1 cellular context compared by ENCODE assay signal in genomic region chr4:992297-993110, GRCh38.
TF ChIP-seq lines count a peak whose summit lies in the region.

No MANE protein-coding gene starts in this region.

TF ChIP-seq in K562, 482 proteins besides CTCF, POLR2A, EP300 and RAD21 (continued from another document and continues in another):
- TF ChIP-seq, protein P1, sequence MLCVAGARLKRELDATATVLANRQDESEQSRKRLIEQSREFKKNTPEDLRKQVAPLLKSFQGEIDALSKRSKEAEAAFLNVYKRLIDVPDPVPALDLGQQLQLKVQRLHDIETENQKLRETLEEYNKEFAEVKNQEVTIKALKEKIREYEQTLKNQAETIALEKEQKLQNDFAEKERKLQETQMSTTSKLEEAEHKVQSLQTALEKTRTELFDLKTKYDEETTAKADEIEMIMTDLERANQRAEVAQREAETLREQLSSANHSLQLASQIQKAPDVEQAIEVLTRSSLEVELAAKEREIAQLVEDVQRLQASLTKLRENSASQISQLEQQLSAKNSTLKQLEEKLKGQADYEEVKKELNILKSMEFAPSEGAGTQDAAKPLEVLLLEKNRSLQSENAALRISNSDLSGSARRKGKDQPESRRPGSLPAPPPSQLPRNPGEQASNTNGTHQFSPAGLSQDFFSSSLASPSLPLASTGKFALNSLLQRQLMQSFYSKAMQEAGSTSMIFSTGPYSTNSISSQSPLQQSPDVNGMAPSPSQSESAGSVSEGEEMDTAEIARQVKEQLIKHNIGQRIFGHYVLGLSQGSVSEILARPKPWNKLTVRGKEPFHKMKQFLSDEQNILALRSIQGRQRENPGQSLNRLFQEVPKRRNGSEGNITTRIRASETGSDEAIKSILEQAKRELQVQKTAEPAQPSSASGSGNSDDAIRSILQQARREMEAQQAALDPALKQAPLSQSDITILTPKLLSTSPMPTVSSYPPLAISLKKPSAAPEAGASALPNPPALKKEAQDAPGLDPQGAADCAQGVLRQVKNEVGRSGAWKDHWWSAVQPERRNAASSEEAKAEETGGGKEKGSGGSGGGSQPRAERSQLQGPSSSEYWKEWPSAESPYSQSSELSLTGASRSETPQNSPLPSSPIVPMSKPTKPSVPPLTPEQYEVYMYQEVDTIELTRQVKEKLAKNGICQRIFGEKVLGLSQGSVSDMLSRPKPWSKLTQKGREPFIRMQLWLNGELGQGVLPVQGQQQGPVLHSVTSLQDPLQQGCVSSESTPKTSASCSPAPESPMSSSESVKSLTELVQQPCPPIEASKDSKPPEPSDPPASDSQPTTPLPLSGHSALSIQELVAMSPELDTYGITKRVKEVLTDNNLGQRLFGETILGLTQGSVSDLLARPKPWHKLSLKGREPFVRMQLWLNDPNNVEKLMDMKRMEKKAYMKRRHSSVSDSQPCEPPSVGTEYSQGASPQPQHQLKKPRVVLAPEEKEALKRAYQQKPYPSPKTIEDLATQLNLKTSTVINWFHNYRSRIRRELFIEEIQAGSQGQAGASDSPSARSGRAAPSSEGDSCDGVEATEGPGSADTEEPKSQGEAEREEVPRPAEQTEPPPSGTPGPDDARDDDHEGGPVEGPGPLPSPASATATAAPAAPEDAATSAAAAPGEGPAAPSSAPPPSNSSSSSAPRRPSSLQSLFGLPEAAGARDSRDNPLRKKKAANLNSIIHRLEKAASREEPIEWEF (CRISPR knock-in tag; IDR thresholded peaks at IDR 0.05), result peak; percentile 12; the same call in 1 of the 2 replicates
- peak; percentile 77 for TF ChIP-seq CXXC5 (CRISPR knock-in tag; IDR thresholded peaks at IDR 0.05)
- TF ChIP-seq TFAM (CRISPR knock-in tag; conservative IDR thresholded peaks at IDR 0.05), result no peak
- 0 out of 2 replicates have a peak, but pooled peaks have one; percentile 22 for TF ChIP-seq ZNF431 (CRISPR knock-in tag; IDR thresholded peaks at IDR 0.05)
- TF ChIP-seq RBM17 (IDR thresholded peaks at IDR 0.05; ENCODE audit: borderline replicate concordance, low read depth, low read length), result no peak
- TF ChIP-seq TAF9B (IDR thresholded peaks at IDR 0.05; ENCODE audit: partially characterized antibody), result peak; percentile 26
- TF ChIP-seq TAF15 (IDR thresholded peaks at IDR 0.05; ENCODE audit: low read depth, low read length), result no peak
- TF ChIP-seq MCM2 (IDR thresholded peaks at IDR 0.05; ENCODE audit: low read depth), result no peak
- peak; percentile 18; the same call in 1 of the 2 replicates for TF ChIP-seq SMARCE1 (IDR thresholded peaks at IDR 0.05)
- TF ChIP-seq RCOR1 (IDR thresholded peaks at IDR 0.05; ENCODE audit: borderline replicate concordance in 1 of 2, low read depth in 2 of 2, low read length in 2 of 2), result peak in 1 of 2 experiments; percentile 19; a peak in 1 of 4 replicates
- peak; percentile 77 for TF ChIP-seq CCNT2 (IDR thresholded peaks at IDR 0.05; ENCODE audit: borderline replicate concordance, extremely low read depth, insufficient read length, low read depth, low read length)
- TF ChIP-seq, protein P2, sequence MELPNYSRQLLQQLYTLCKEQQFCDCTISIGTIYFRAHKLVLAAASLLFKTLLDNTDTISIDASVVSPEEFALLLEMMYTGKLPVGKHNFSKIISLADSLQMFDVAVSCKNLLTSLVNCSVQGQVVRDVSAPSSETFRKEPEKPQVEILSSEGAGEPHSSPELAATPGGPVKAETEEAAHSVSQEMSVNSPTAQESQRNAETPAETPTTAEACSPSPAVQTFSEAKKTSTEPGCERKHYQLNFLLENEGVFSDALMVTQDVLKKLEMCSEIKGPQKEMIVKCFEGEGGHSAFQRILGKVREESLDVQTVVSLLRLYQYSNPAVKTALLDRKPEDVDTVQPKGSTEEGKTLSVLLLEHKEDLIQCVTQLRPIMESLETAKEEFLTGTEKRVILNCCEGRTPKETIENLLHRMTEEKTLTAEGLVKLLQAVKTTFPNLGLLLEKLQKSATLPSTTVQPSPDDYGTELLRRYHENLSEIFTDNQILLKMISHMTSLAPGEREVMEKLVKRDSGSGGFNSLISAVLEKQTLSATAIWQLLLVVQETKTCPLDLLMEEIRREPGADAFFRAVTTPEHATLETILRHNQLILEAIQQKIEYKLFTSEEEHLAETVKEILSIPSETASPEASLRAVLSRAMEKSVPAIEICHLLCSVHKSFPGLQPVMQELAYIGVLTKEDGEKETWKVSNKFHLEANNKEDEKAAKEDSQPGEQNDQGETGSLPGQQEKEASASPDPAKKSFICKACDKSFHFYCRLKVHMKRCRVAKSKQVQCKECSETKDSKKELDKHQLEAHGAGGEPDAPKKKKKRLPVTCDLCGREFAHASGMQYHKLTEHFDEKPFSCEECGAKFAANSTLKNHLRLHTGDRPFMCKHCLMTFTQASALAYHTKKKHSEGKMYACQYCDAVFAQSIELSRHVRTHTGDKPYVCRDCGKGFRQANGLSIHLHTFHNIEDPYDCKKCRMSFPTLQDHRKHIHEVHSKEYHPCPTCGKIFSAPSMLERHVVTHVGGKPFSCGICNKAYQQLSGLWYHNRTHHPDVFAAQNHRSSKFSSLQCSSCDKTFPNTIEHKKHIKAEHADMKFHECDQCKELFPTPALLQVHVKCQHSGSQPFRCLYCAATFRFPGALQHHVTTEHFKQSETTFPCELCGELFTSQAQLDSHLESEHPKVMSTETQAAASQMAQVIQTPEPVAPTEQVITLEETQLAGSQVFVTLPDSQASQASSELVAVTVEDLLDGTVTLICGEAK (IDR thresholded peaks at IDR 0.05), result peak; percentile 72
- TF ChIP-seq, protein P2 (CRISPR knock-in tag; IDR thresholded peaks at IDR 0.05), result no peak
- no peak for TF ChIP-seq JUNB (CRISPR knock-in tag; conservative IDR thresholded peaks at IDR 0.05)
- TF ChIP-seq MAX (CRISPR knock-in tag; IDR thresholded peaks at IDR 0.05), result peak; percentile 81
- TF ChIP-seq CREM (IDR thresholded peaks at IDR 0.05; ENCODE audit: low read depth), result peak; percentile 39; the same call in 1 of the 2 replicates
- TF ChIP-seq SOX6 (IDR thresholded peaks at IDR 0.05), result peak; percentile 64
- TF ChIP-seq NR2C1 (IDR thresholded peaks at IDR 0.05), result peak; percentile 62; the same call in 1 of the 2 replicates
- TF ChIP-seq NR2C1 (tag; IDR thresholded peaks at IDR 0.05), result peak; percentile 77
- TF ChIP-seq ZNF395 (CRISPR knock-in tag; IDR thresholded peaks at IDR 0.05), result peak; percentile 66; the same call in 1 of the 2 replicates
- TF ChIP-seq SLC30A9 (CRISPR knock-in tag; IDR thresholded peaks at IDR 0.05), result no peak
- peak; percentile 49 for TF ChIP-seq CBFA2T2 (conservative IDR thresholded peaks at IDR 0.05)
- no peak for TF ChIP-seq BCL6 (CRISPR knock-in tag; IDR thresholded peaks at IDR 0.05)
- TF ChIP-seq MYC (IDR thresholded peaks at IDR 0.05; ENCODE audit: low read depth, low read length), result peak; percentile 89
- TF ChIP-seq MYC (CRISPR knock-in tag; IDR thresholded peaks at IDR 0.05; ENCODE audit: borderline replicate concordance, low read depth), result 0 out of 2 replicates have a peak, but pooled peaks have one; percentile 17
- peak; percentile 55; the same call in 1 of the 2 replicates for TF ChIP-seq NFRKB (IDR thresholded peaks at IDR 0.05; ENCODE audit: low read depth)
- peak; percentile 48; the same call in 1 of the 2 replicates for TF ChIP-seq PML (IDR thresholded peaks at IDR 0.05; ENCODE audit: low read length)
- TF ChIP-seq TBP (optimal IDR thresholded peaks at IDR 0.05; ENCODE audit: low read depth, low read length), result peak; percentile 66
- TF ChIP-seq ZFX (CRISPR knock-in tag; IDR thresholded peaks at IDR 0.05), result peak; percentile 80
- peak; percentile 34; the same call in 1 of the 2 replicates for TF ChIP-seq DPF2 (IDR thresholded peaks at IDR 0.05)
- TF ChIP-seq HMGN3 (IDR thresholded peaks at IDR 0.05; ENCODE audit: borderline replicate concordance, extremely low read depth, insufficient read length, low read depth, low read length), result peak; percentile 66
- peak; percentile 13 for TF ChIP-seq NEUROD1 (IDR thresholded peaks at IDR 0.05; ENCODE audit: borderline replicate concordance, low read depth, low read length, partially characterized antibody)
- TF ChIP-seq KDM5B (IDR thresholded peaks at IDR 0.05; ENCODE audit: insufficient replicate concordance, low read depth, low read length), result peak; percentile 41
- TF ChIP-seq TCF3 (CRISPR knock-in tag; IDR thresholded peaks at IDR 0.05), result peak; percentile 52; the same call in 1 of the 2 replicates
- peak; percentile 7; the same call in 1 of the 2 replicates for TF ChIP-seq HLTF (IDR thresholded peaks at IDR 0.05)
- peak in 1 of 2 experiments; percentile 52; a peak in 1 of 4 replicates for TF ChIP-seq HDAC1 (IDR thresholded peaks at IDR 0.05)
- TF ChIP-seq GABPA (tag; conservative IDR thresholded peaks at IDR 0.05; ENCODE audit: low read depth), result peak; percentile 76
- TF ChIP-seq, protein P3, sequence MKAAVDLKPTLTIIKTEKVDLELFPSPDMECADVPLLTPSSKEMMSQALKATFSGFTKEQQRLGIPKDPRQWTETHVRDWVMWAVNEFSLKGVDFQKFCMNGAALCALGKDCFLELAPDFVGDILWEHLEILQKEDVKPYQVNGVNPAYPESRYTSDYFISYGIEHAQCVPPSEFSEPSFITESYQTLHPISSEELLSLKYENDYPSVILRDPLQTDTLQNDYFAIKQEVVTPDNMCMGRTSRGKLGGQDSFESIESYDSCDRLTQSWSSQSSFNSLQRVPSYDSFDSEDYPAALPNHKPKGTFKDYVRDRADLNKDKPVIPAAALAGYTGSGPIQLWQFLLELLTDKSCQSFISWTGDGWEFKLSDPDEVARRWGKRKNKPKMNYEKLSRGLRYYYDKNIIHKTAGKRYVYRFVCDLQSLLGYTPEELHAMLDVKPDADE (conservative IDR thresholded peaks at IDR 0.05; ENCODE audit: control insufficient read depth, low read depth, low read length), result 0 out of 2 replicates have a peak, but pooled peaks have one; percentile 19
- TF ChIP-seq TRIM28 (IDR thresholded peaks at IDR 0.05), result no peak
- 0 out of 2 replicates have a peak, but pooled peaks have one; percentile 31 for TF ChIP-seq HIVEP1 (CRISPR knock-in tag; IDR thresholded peaks at IDR 0.05)
- TF ChIP-seq TAF7 (tag; IDR thresholded peaks at IDR 0.05), result 0 out of 2 replicates have a peak, but pooled peaks have one; percentile 29
- TF ChIP-seq YY1 (IDR thresholded peaks at IDR 0.05; ENCODE audit: borderline replicate concordance in 1 of 3, control insufficient read depth in 1 of 3, extremely low read depth in 1 of 3, insufficient read depth in 3 of 3, insufficient read length in 1 of 3, insufficient replicate concordance in 2 of 3, low read depth in 1 of 3, low read length in 2 of 3), result peak; percentile 30 to 88 (median 74)
- peak; percentile 80 for TF ChIP-seq MITF (IDR thresholded peaks at IDR 0.05)
- 0 out of 2 replicates have a peak, but pooled peaks have one; percentile 45 for TF ChIP-seq FOXP1 (CRISPR knock-in tag; IDR thresholded peaks at IDR 0.05)
- peak; percentile 85 for TF ChIP-seq ESRRA (IDR thresholded peaks at IDR 0.05; ENCODE audit: borderline replicate concordance, low read depth)
- peak; percentile 36 to 59; a peak in 1 of 4 replicates for TF ChIP-seq SIN3A (IDR thresholded peaks at IDR 0.05; ENCODE audit: borderline replicate concordance in 2 of 2, control insufficient read depth in 1 of 2, low read depth in 2 of 2, low read length in 2 of 2)
- TF ChIP-seq MYBL2 (IDR thresholded peaks at IDR 0.05; ENCODE audit: low read depth), result no peak
- no peak for TF ChIP-seq MYBL2 (CRISPR knock-in tag; IDR thresholded peaks at IDR 0.05; ENCODE audit: borderline replicate concordance)
